ENCODE assay signal across 2 cellular contexts in genomic region chr14:74921987-74922751, GRCh38.
TF ChIP-seq lines count a peak whose summit lies in the region.

No MANE protein-coding gene starts in this region.

TF ChIP-seq in SK-N-SH, 30 proteins besides CTCF, POLR2A, EP300 and RAD21 (continued from another document):
- TF ChIP-seq IRF3 (IDR thresholded peaks at IDR 0.05; ENCODE audit: low read depth, low read length) (no peak), PBX3 (IDR thresholded peaks at IDR 0.05) (no peak), MXI1 (IDR thresholded peaks at IDR 0.05; ENCODE audit: low read depth, low read length) (no peak), USF2 (IDR thresholded peaks at IDR 0.05; ENCODE audit: borderline replicate concordance, low read depth, low read length) (no peak), RXRA (IDR thresholded peaks at IDR 0.05; ENCODE audit: borderline replicate concordance, low read depth) (no peak), NRF1 (IDR thresholded peaks at IDR 0.05; ENCODE audit: low read depth, low read length) (no peak), MAX (IDR thresholded peaks at IDR 0.05; ENCODE audit: low read depth) (no peak), RFX5 (IDR thresholded peaks at IDR 0.05; ENCODE audit: low read length) (no peak), SIN3A (IDR thresholded peaks at IDR 0.05; ENCODE audit: borderline replicate concordance, low read depth, low read length) (no peak)
TF ChIP-seq in SK-N-SH: peak in this region for 0.

TF ChIP-seq in SK-N-SH treated with all-trans-retinoic acid at 6 μM for 48 hours, 23 proteins besides CTCF, POLR2A, EP300 and RAD21 (continued from another document):
- no peak for TF ChIP-seq ZNF70 (CRISPR knock-in tag; IDR thresholded peaks at IDR 0.05)
- TF ChIP-seq OSR1 (CRISPR knock-in tag; IDR thresholded peaks at IDR 0.05) = no peak
- no peak for TF ChIP-seq PPARA (CRISPR knock-in tag; IDR thresholded peaks at IDR 0.05; ENCODE audit: borderline replicate concordance)
- no peak for TF ChIP-seq PATZ1 (CRISPR knock-in tag; IDR thresholded peaks at IDR 0.05; ENCODE audit: borderline replicate concordance)
- no peak for TF ChIP-seq ARNTL (CRISPR knock-in tag; IDR thresholded peaks at IDR 0.05; ENCODE audit: borderline replicate concordance, low read depth)
- no peak for TF ChIP-seq TOX (CRISPR knock-in tag; IDR thresholded peaks at IDR 0.05; ENCODE audit: borderline replicate concordance)
- TF ChIP-seq ZFP30 (CRISPR knock-in tag; IDR thresholded peaks at IDR 0.05) = no peak
- no peak for TF ChIP-seq GLIS3 (CRISPR knock-in tag; IDR thresholded peaks at IDR 0.05)
- no peak for TF ChIP-seq RARB (CRISPR knock-in tag; IDR thresholded peaks at IDR 0.05)
- TF ChIP-seq ISL1 (CRISPR knock-in tag; IDR thresholded peaks at IDR 0.05) = no peak
- TF ChIP-seq CSRNP3 (CRISPR knock-in tag; IDR thresholded peaks at IDR 0.05) = no peak
- no peak for TF ChIP-seq CREB5 (CRISPR knock-in tag; IDR thresholded peaks at IDR 0.05; ENCODE audit: low read depth)
- no peak for TF ChIP-seq POU6F1 (CRISPR knock-in tag; IDR thresholded peaks at IDR 0.05; ENCODE audit: borderline replicate concordance, low read depth)
